In genomic region chr20:537983-538382, GRCh38 we compare ENCODE assay signal across 1 cellular context.
TF ChIP-seq lines count a peak whose summit lies in the region.

No MANE protein-coding gene starts in this region.

TF ChIP-seq in HepG2, 621 proteins besides CTCF, POLR2A, EP300 and RAD21 (continued from another document):
- no peak for TF ChIP-seq THAP7 (CRISPR knock-in tag; IDR thresholded peaks at IDR 0.05)
